ENCODE assay signal across 6 cellular contexts in the genomic region with DNA sequence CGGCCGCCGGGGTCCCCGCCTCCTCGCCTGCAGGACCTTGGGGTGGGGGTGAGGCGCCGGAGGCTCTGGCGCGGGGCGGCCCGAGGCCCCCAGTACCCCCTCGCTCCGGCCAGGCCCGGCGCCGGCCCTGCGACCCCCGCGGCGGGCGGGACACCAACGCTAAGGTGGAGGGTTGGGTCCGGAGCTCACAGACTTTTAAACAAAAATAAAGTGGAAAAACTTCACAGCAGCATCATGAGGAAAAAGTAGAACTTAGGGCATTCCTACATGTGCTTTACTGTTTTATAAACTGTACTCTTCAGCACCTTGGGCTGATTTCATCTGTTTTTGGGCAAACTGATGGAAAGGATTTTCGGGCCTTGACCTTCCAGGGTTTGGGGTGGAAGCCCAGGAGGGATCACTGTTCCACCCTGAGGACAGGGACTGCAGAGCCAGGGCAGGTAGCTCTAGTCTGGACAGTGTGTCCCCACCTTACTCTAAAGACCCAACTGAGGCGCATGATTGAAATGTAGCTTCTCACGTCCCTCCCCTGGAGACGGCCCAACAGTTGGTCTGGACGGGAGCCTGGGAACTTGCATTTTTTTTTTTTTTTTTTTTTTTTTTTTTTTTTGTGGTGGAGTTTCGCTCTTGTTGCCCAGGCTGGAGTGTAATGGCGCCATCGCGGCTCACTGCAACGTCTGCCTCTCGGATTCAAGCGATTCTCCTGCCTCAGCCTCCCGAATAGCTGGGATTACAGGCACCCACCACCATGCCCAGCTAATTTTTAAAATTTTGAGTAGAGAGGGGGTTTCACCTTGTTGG. TPM values are rescaled to one million over a fixed set of nuclear protein-coding genes. Genes with fewer than 3 reads are reported as not detected.
DNase-seq lines count a peak whose midpoint lies in the region; ATAC-seq and TF ChIP-seq lines count a peak whose summit lies in the region.

No MANE protein-coding gene starts in this region.

- ATAC-seq in natural killer cell treated with Interleukin-12 subunit alpha and Interleukin-12 subunit beta and Interleukin-15 and Interleukin-18, amount 100 ng/mL, for 72 hours: no peak

- H3K27ac Mint-ChIP-seq in brain: peak overlapping the region; percentile 79 to 93 (median 91)
- H3K27ac Mint-ChIP-seq in natural killer cell treated with Interleukin-12 subunit alpha and Interleukin-12 subunit beta and Interleukin-15 and Interleukin-18, amount 100 ng/mL, for 72 hours: peak overlapping the region; percentile 63 to 83

- TF ChIP-seq CTCF in brain (conservative IDR thresholded peaks at IDR 0.05): no peak

- DNase-seq in ELR (ENCODE audit: low read depth): peak; percentile 48
- peak; percentile 55 for DNase-seq in HPDE6-E6E7 (ENCODE audit: extremely low spot score)
- no peak for DNase-seq in natural killer cell treated with Interleukin-12 subunit alpha and Interleukin-12 subunit beta and Interleukin-15 and Interleukin-18, amount 100 ng/mL, for 72 hours (ENCODE audit: low spot score)
- no peak for DNase-seq in stimulated activated CD4-positive, alpha-beta T cell treated with anti-CD3 and anti-CD28 coated beads, Interleukin-4, amount 100 ng/mL, for 24 hours
- DNase-seq in NCI-H2107 (lab: John Stamatoyannopoulos, UW): no peak

- H3K36me3 Mint-ChIP-seq in brain: peaks cover 15% of the 10 kb centered on the region
- peaks cover 6% of the 10 kb centered on the region for H3K36me3 Mint-ChIP-seq in natural killer cell treated with Interleukin-12 subunit alpha and Interleukin-12 subunit beta and Interleukin-15 and Interleukin-18, amount 100 ng/mL, for 72 hours

- peak overlapping the region; percentile 89 to 94 (median 94) for H3K4me3 Mint-ChIP-seq in brain
- peak overlapping the region; percentile 88 for H3K4me3 Mint-ChIP-seq in natural killer cell treated with Interleukin-12 subunit alpha and Interleukin-12 subunit beta and Interleukin-15 and Interleukin-18, amount 100 ng/mL, for 72 hours

- peaks cover 18% of the 10 kb centered on the region for H3K27me3 Mint-ChIP-seq in brain
- no peaks in the 10 kb centered on the region for H3K27me3 Mint-ChIP-seq in natural killer cell treated with Interleukin-12 subunit alpha and Interleukin-12 subunit beta and Interleukin-15 and Interleukin-18, amount 100 ng/mL, for 72 hours

- H3K4me1 Mint-ChIP-seq in brain: peaks cover 37% of the 10 kb centered on the region
- H3K4me1 Mint-ChIP-seq in natural killer cell treated with Interleukin-12 subunit alpha and Interleukin-12 subunit beta and Interleukin-15 and Interleukin-18, amount 100 ng/mL, for 72 hours (ENCODE audit: low read depth in 2 of 2): peaks cover 21 to 37% of the 10 kb centered on the region in 2 donors

- peaks cover 1 to 27% (median 9%) of the 10 kb centered on the region in 5 experiments for H3K9me3 Mint-ChIP-seq in brain
- H3K9me3 Mint-ChIP-seq in natural killer cell treated with Interleukin-12 subunit alpha and Interleukin-12 subunit beta and Interleukin-15 and Interleukin-18, amount 100 ng/mL, for 72 hours: peaks cover under 1% of the 10 kb centered on the region

RNA-seq across cellular contexts. Expression of gene NELFCD, which starts 0.7 kb away (rescaled TPM):
- 153 TPM for polyA plus RNA-seq in brain (ENCODE audit: insufficient read depth, low read depth, low replicate concordance)
- total RNA-seq in natural killer cell treated with Interleukin-12 subunit alpha and Interleukin-12 subunit beta and Interleukin-15 and Interleukin-18, amount 100 ng/mL, for 72 hours: 100 to 1,000 TPM in 1 of 2 donors, 10 to 100 TPM in 1; 89.1 to 106 TPM

RNA-seq across cellular contexts. Expression of gene CTSZ, which starts 25.3 kb away (rescaled TPM):
- polyA plus RNA-seq in brain (ENCODE audit: insufficient read depth, low read depth, low replicate concordance): 32.2 TPM
- total RNA-seq in natural killer cell treated with Interleukin-12 subunit alpha and Interleukin-12 subunit beta and Interleukin-15 and Interleukin-18, amount 100 ng/mL, for 72 hours: 10 to 100 TPM; 19.2 to 32.8 TPM

RNA-seq across cellular contexts. Expression of gene TUBB1, which starts 37.5 kb away (rescaled TPM):
- not detected for polyA plus RNA-seq in brain (ENCODE audit: insufficient read depth, low read depth, low replicate concordance)
- total RNA-seq in natural killer cell treated with Interleukin-12 subunit alpha and Interleukin-12 subunit beta and Interleukin-15 and Interleukin-18, amount 100 ng/mL, for 72 hours: not detected

RNA-seq across cellular contexts. Expression of gene ATP5F1E, which starts 50.4 kb away (rescaled TPM):
- 87.4 TPM for polyA plus RNA-seq in brain (ENCODE audit: insufficient read depth, low read depth, low replicate concordance)
- 10 to 100 TPM; 62.2 to 72.3 TPM for total RNA-seq in natural killer cell treated with Interleukin-12 subunit alpha and Interleukin-12 subunit beta and Interleukin-15 and Interleukin-18, amount 100 ng/mL, for 72 hours

Comparison
In these comparisons a context has a peak if more than half of its experiments do, and no peak if none do; other contexts are left out.
1. DNase-seq: peak in ELR (single experiment) and HPDE6-E6E7 (single experiment); none in natural killer cell treated with Interleukin-12 subunit alpha and Interleukin-12 subunit beta and Interleukin-15 and Interleukin-18, amount 100 ng/mL, for 72 hours (single experiment), stimulated activated CD4-positive, alpha-beta T cell treated with anti-CD3 and anti-CD28 coated beads, Interleukin-4, amount 100 ng/mL, for 24 hours (single experiment) and NCI-H2107 (single experiment).